17 cellular contexts compared by ENCODE assay signal in the genomic region with DNA sequence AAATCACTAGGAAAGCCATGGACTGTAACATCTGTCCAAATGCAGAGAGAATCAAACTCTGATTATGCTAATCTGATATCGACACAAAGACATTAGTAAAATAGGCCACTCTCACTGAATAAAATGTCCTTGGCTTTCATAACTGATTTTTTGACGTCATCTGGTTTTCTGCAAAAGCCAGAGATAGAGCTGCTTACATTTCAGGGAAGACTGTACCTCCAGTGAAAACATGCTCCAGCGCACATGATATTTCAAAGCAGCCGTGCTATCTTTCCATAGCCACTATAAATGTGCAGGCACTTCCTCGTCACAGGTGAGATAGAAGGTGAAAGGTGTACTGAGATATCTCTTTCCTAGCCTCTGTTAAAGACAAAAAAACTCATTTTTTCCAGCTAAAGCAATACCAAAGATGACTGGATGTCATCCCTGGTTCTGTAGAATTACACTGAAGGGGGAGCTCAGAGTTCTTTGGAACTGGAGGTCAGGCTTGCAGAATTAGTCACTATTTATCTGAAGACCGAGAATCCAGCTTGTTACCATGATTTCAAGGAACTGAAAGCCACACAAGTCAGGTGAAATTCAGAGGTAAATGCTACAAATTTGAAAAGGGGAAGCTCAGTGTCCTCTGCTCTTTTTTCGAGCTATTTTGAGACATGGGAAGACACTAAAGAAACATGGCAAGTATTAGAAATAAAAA.
"Had no signal": no experiment of that assay in that cellular context is flagged by ENCODE, and none has a peak within 500 bp of the region (broad histone marks: within the 10 kb centered on the region; RNA-seq: fewer than 3 reads in every experiment).

No MANE protein-coding gene starts in this region.

- FAIRE-seq: TTC549 had no signal

- DNase-seq: activated CD4-positive, alpha-beta T cell treated with anti-CD3 and anti-CD28 coated beads, Interleukin-2, amount 10 ng/mL, durations not matched to agents 24 days and 14 days; activated CD4-positive, CD25-positive, alpha-beta regulatory T cell; activated gamma-delta T cell treated with Interleukin-2 at 50 U/mL for 16 hours; activated naive CD8-positive, alpha-beta T cell treated with anti-CD3 and anti-CD28 coated beads, Interleukin-2, amount 10 ng/mL, durations not matched to agents 7 days and 5 days; brain microvascular endothelial cell; effector memory CD4-positive, alpha-beta T cell; foreskin keratinocyte; kidney glomerular epithelial cell; left ventricle myocardium superior; mesendoderm; retina; stimulated activated CD4-positive, alpha-beta T cell treated with anti-CD3 and anti-CD28 coated beads, Interleukin-2, amount 100 ng/mL, for 48 hours; stimulated activated naive CD4-positive, alpha-beta T cell; transverse colon had no signal

- H3K27ac ChIP-seq: brain microvascular endothelial cell, foreskin keratinocyte, transverse colon, vagina had no signal

- H3K4me3 ChIP-seq: transverse colon, vagina had no signal

- H3K27me3 ChIP-seq: brain microvascular endothelial cell, foreskin keratinocyte, transverse colon, vagina had no signal

- H3K36me3 ChIP-seq: brain microvascular endothelial cell, transverse colon, vagina had no signal

- H3K4me1 ChIP-seq: foreskin keratinocyte, transverse colon, vagina had no signal

- ATAC-seq: foreskin keratinocyte; left ventricle myocardium superior; natural killer cell treated with Interleukin-12 subunit alpha and Interleukin-12 subunit beta and Interleukin-15 and Interleukin-18, amount 100 ng/mL, for 72 hours had no signal

- H3K9me3 ChIP-seq: transverse colon, vagina had no signal
